Comparison of ENCODE assay signal across 25 cellular contexts in genomic region chr12:82966160-82966559, GRCh38.
DNase-seq lines count a peak whose midpoint lies in the region; ATAC-seq and TF ChIP-seq lines count a peak whose summit lies in the region.
"Had no signal": no experiment of that assay in that cellular context is flagged by ENCODE, and none has a peak within 500 bp of the region (broad histone marks: within the 10 kb centered on the region; RNA-seq: fewer than 3 reads in every experiment).

No MANE protein-coding gene starts in this region.

- H3K4me1 ChIP-seq in neutrophil (ENCODE audit: control insufficient read depth in 1 of 2, insufficient read depth in 1 of 2, low read depth in 1 of 2, low read length in 1 of 2): peaks cover 7 to 26% of the 10 kb centered on the region in 2 experiments
- H3K4me1 ChIP-seq: testis had no signal

- H3K27me3 ChIP-seq in neutrophil: no peaks in the 10 kb centered on the region
- H3K27me3 ChIP-seq: testis had no signal

- H3K4me3 ChIP-seq in cardiac fibroblast (replicated peaks in 1 of 2; ENCODE audit: low read depth in 2 of 2, low read length in 2 of 2): no peak overlapping the region
- H3K4me3 ChIP-seq in neutrophil (ENCODE audit: low read depth in 1 of 2, low read length in 1 of 2): no peak overlapping the region
- H3K4me3 ChIP-seq: skin epidermis, testis had no signal

- in situ Hi-C loops in KBM-7 (cut with MboI; ENCODE audit: low pct_unique_long_range_greater_than_20kb, low sequenced_read_pairs): no loop called here

- H3K36me3 ChIP-seq in neutrophil: no peaks in the 10 kb centered on the region

- peak overlapping the region; percentile 62 for H3K27ac ChIP-seq in neutrophil
- H3K27ac ChIP-seq: skin epidermis, testis had no signal

- TF ChIP-seq CTCF in cardiac fibroblast (IDR thresholded peaks at IDR 0.05; ENCODE audit: low read depth, low read length) (no peak), neutrophil (IDR thresholded peaks at IDR 0.05) (no peak)

- DNase-seq in KBM-7 (peak; percentile 85), NOMO-1 treated with DMSO at 0.1 percent for 48 hours (lab: John Stamatoyannopoulos, UW; ENCODE audit: unreplicated experiment) (peak; percentile 88), cardiac fibroblast (ENCODE audit: low read depth in 2 of 2) (peak; percentile 6 to 21), NCI-H1105 (lab: John Stamatoyannopoulos, UW) (no peak), NCI-H774 (lab: John Stamatoyannopoulos, UW) (no peak)
- DNase-seq: activated CD4-positive, alpha-beta T cell treated with anti-CD3 and anti-CD28 coated beads, Interleukin-2, amount 50 U/mL, for 48 hours; activated CD8-positive, alpha-beta memory T cell treated with anti-CD3 and anti-CD28 coated beads, Interleukin-2, amount 50 U/mL, for 4 hours; aorta; CD4-positive, alpha-beta T cell; IMR-90; left ventricle myocardium superior; naive B cell; NCI-H1417 treated with DMSO at 0.1 percent for 48 hours; NCI-H2081; NCI-H345; NCI-H82; occipital lobe; PC-3; Right ventricle myocardium superior; stimulated activated naive CD8-positive, alpha-beta T cell treated with anti-CD3 and anti-CD28 coated beads, Interleukin-15, Interleukin-2, amounts not matched to agents 100 U/mL and 50 U/mL, for 24 hours; testis had no signal

- no peaks in the 10 kb centered on the region for H3K9me3 ChIP-seq in neutrophil
- H3K9me3 ChIP-seq: testis had no signal

- no peak for ATAC-seq in GM18511 (IDR thresholded peaks at IDR 0.05; ENCODE audit: unreplicated experiment)
- ATAC-seq: activated CD4-positive, CD25-positive, alpha-beta regulatory T cell treated with anti-CD3 and anti-CD28 coated beads, Interleukin-2, amount 50 U/mL, for 24 hours; left ventricle myocardium superior; PC-3; stimulated activated naive CD8-positive, alpha-beta T cell treated with anti-CD3 and anti-CD28 coated beads, Interleukin-15, Interleukin-2, amounts not matched to agents 100 U/mL and 50 U/mL, for 24 hours had no signal

Comparison
In these comparisons a context has a peak if more than half of its experiments do, and no peak if none do; other contexts are left out.
1. DNase-seq: peak in KBM-7 (single experiment), NOMO-1 treated with DMSO at 0.1 percent for 48 hours (single experiment) and cardiac fibroblast (2 of 2); none in NCI-H1105 (single experiment) and NCI-H774 (single experiment).